ENCODE assay signal across 8 cellular contexts in genomic region chr1:12453400-12454343, GRCh38.
DNase-seq lines count a peak whose midpoint lies in the region; TF ChIP-seq lines count a peak whose summit lies in the region.

No MANE protein-coding gene starts in this region.

- peaks cover 2% of the 10 kb centered on the region for H3K4me1 ChIP-seq in mesendoderm (ENCODE audit: control insufficient read depth, low read depth, low read length)
- H3K4me1 ChIP-seq in tibial nerve, result peaks cover under 1 to 100% (median 81%) of the 10 kb centered on the region in 4 donors

- no peak overlapping the region for H3K18ac ChIP-seq in mesendoderm (ENCODE audit: low read length)

- WGBS in mesendoderm (ENCODE audit: extremely low coverage, insufficient coverage, low lambda C conversion rate), result no CpG with 5 or more reads among the region's 13 CpGs
- WGBS in tibial nerve, 2 donors, result 55 to 60% methylated on average over 13 of the region's 13 CpGs

- no peaks in the 10 kb centered on the region for H3K27me3 Mint-ChIP-seq in activated naive CD4-positive, alpha-beta T cell treated with anti-CD3 and anti-CD28 coated beads for 36 hours (ENCODE audit: low read depth)

- H3K79me2 ChIP-seq in mesendoderm (ENCODE audit: control insufficient read depth, insufficient read depth, low read length), result no peaks in the 10 kb centered on the region

- H3K36me3 Mint-ChIP-seq in activated naive CD4-positive, alpha-beta T cell treated with anti-CD3 and anti-CD28 coated beads for 36 hours (ENCODE audit: low read depth), result peaks cover 15% of the 10 kb centered on the region

- TF ChIP-seq CTCF in tibial nerve (IDR thresholded peaks at IDR 0.05), result no peak

- H3K36me3 ChIP-seq in mesendoderm (ENCODE audit: control insufficient read depth, insufficient read depth, low read length) (no peaks in the 10 kb centered on the region), tibial nerve (no peaks in the 10 kb centered on the region)

- H3K4ac ChIP-seq in mesendoderm (ENCODE audit: low read depth, low read length), result no peak overlapping the region

- intact Hi-C loops in activated naive CD4-positive, alpha-beta T cell treated with anti-CD3 and anti-CD28 coated beads for 36 hours (cut with micrococcal nuclease), result no loop called here

- H2BK15ac ChIP-seq in mesendoderm (replicated peaks; ENCODE audit: low read depth), result no peak overlapping the region

- H3K4me2 ChIP-seq in mesendoderm (ENCODE audit: low read length), result no peak overlapping the region

- H2AK5ac ChIP-seq in mesendoderm (ENCODE audit: low read length), result no peak overlapping the region

- no peaks in the 10 kb centered on the region for H3K27me3 ChIP-seq in mesendoderm (ENCODE audit: insufficient read depth, low read length, poor library complexity)
- no peaks in the 10 kb centered on the region for H3K27me3 ChIP-seq in tibial nerve

- DNase-seq in activated naive CD4-positive, alpha-beta T cell treated with anti-CD3 and anti-CD28 coated beads for 36 hours, result peak; percentile 48
- no peak for DNase-seq in activated naive CD4-positive, alpha-beta T cell (lab: John Stamatoyannopoulos, UW)
- DNase-seq in central memory CD4-positive, alpha-beta T cell, result peak; percentile 12
- DNase-seq in mesendoderm (peak; percentile 25), tibial nerve (ENCODE audit: low spot score in 2 of 2) (no peak), NAMALWA (ENCODE audit: low spot score) (no peak), GM03348 (ENCODE audit: low spot score) (no peak)
- DNase-seq in effector CD4-positive, alpha-beta T cell, result no peak

- no peaks in the 10 kb centered on the region for H3K9me3 Mint-ChIP-seq in activated naive CD4-positive, alpha-beta T cell treated with anti-CD3 and anti-CD28 coated beads for 36 hours

- H3K4me1 Mint-ChIP-seq in activated naive CD4-positive, alpha-beta T cell treated with anti-CD3 and anti-CD28 coated beads for 36 hours (ENCODE audit: low read depth), result peaks cover 92% of the 10 kb centered on the region

- no peak overlapping the region for H4K8ac ChIP-seq in mesendoderm (ENCODE audit: low read depth, low read length)

- no peak for TF ChIP-seq EP300 in tibial nerve (IDR thresholded peaks at IDR 0.05)

- no peak overlapping the region for H2BK120ac ChIP-seq in mesendoderm (ENCODE audit: low read depth, low read length)

- no peak overlapping the region for H3K9ac ChIP-seq in mesendoderm (ENCODE audit: low read length)

- no peak overlapping the region for H3K56ac ChIP-seq in mesendoderm (ENCODE audit: low read length)

- no peak overlapping the region for H3K23ac ChIP-seq in mesendoderm (ENCODE audit: low read length)

- CTCF ChIA-PET in activated naive CD4-positive, alpha-beta T cell treated with anti-CD3 and anti-CD28 coated beads for 36 hours (lab: Charles Lee), result interaction anchor here (0.6 kb wide), 2 partner anchors 12 to 21 kb away, joined by 3 read pairs; no protein-coding TSS in a partner anchor

- peak overlapping the region; percentile 11 for H3K4me3 Mint-ChIP-seq in activated naive CD4-positive, alpha-beta T cell treated with anti-CD3 and anti-CD28 coated beads for 36 hours

- no peak overlapping the region for H3K4me3 ChIP-seq in mesendoderm (ENCODE audit: low read length)
- no peak overlapping the region for H3K4me3 ChIP-seq in tibial nerve

- no peak overlapping the region for H4K5ac ChIP-seq in mesendoderm (ENCODE audit: low read length)

- H3K9me3 ChIP-seq in tibial nerve, result no peaks in the 10 kb centered on the region

- no peak for TF ChIP-seq POLR2A in tibial nerve (IDR thresholded peaks at IDR 0.05)

- H3K79me1 ChIP-seq in mesendoderm (ENCODE audit: low read length), result no peaks in the 10 kb centered on the region

- H3K27ac Mint-ChIP-seq in activated naive CD4-positive, alpha-beta T cell treated with anti-CD3 and anti-CD28 coated beads for 36 hours, result peak overlapping the region; percentile 56

- H2BK5ac ChIP-seq in mesendoderm (ENCODE audit: low read length), result no peak overlapping the region

- no peak overlapping the region for H3K27ac ChIP-seq in mesendoderm (ENCODE audit: low read depth, low read length)
- H3K27ac ChIP-seq in tibial nerve, result peak overlapping the region; percentile 50 to 89 (median 79)

Comparison
In these comparisons a context has a peak if more than half of its experiments do, and no peak if none do; other contexts are left out.
1. DNase-seq: peak in activated naive CD4-positive, alpha-beta T cell treated with anti-CD3 and anti-CD28 coated beads for 36 hours (single experiment), central memory CD4-positive, alpha-beta T cell (single experiment) and mesendoderm (single experiment); none in activated naive CD4-positive, alpha-beta T cell (0 of 4), tibial nerve (0 of 2), effector CD4-positive, alpha-beta T cell (single experiment), NAMALWA (single experiment) and GM03348 (single experiment).